Comparison of ENCODE assay signal across 15 cellular contexts in the genomic region with DNA sequence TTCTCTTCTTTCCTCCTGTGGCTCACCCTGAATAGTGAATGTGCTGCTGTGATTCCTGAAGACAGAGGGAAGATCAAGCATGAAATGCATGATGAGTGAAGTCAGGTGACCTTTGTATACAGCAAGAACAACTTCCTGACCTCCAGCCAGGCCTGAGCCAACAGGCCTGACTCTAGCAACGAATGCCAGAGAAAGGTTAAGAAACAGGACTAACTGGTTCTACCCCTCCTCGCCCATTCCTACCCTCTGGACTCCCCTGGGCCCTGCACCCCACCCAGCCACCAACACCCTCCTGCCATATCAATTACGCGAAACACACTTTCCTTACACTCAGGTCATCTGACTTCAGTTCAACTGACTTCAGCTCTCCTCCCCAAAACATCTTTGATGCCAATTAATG. TPM values are rescaled to one million over a fixed set of nuclear protein-coding genes. Genes with fewer than 3 reads are reported as not detected.
DNase-seq lines count a peak whose midpoint lies in the region; ATAC-seq and TF ChIP-seq lines count a peak whose summit lies in the region.
"Had no signal": no experiment of that assay in that cellular context is flagged by ENCODE, and none has a peak within 500 bp of the region (broad histone marks: within the 10 kb centered on the region; RNA-seq: fewer than 3 reads in every experiment).

No MANE protein-coding gene starts in this region.

- no peak overlapping the region for H3K4me2 ChIP-seq in smooth muscle cell

- H2AFZ ChIP-seq in smooth muscle cell (ENCODE audit: low read depth) = no peak overlapping the region

- H3F3A ChIP-seq in smooth muscle cell (ENCODE audit: low read depth) = no peaks in the 10 kb centered on the region

- H3K27ac Mint-ChIP-seq in immature natural killer cell = peak overlapping the region; percentile 24 to 88 (median 44)
- H3K27ac Mint-ChIP-seq in naive thymus-derived CD4-positive, alpha-beta T cell = peak overlapping the region in 2 of 9 donors; percentile 10 to 22

- H3K36me3 Mint-ChIP-seq in immature natural killer cell = peaks cover 6 to 25% (median 22%) of the 10 kb centered on the region in 3 donors
- H3K36me3 Mint-ChIP-seq in naive thymus-derived CD4-positive, alpha-beta T cell = peaks cover 0 to 40% (median 3%) of the 10 kb centered on the region in 5 donors

- H3K9me3 Mint-ChIP-seq in immature natural killer cell = no peaks in the 10 kb centered on the region
- peaks cover 0 to 6% (median 0%) of the 10 kb centered on the region in 11 donors for H3K9me3 Mint-ChIP-seq in naive thymus-derived CD4-positive, alpha-beta T cell

- POLR2A ChIA-PET in naive thymus-derived CD4-positive, alpha-beta T cell (lab: Charles Lee) = no interaction called here

- CTCF ChIA-PET in naive thymus-derived CD4-positive, alpha-beta T cell (lab: Charles Lee) = no interaction called here

- no peak overlapping the region for H3K9ac ChIP-seq in smooth muscle cell (ENCODE audit: low read depth)

- H3K79me2 ChIP-seq in smooth muscle cell (ENCODE audit: low read depth) = no peaks in the 10 kb centered on the region

- H3K36me3 ChIP-seq in RWPE2 (ENCODE audit: low read depth) = no peaks in the 10 kb centered on the region
- H3K36me3 ChIP-seq in smooth muscle cell (ENCODE audit: low read depth) = no peaks in the 10 kb centered on the region
- H3K36me3 ChIP-seq in naive thymus-derived CD4-positive, alpha-beta T cell (ENCODE audit: control insufficient read depth in 2 of 3, insufficient read depth in 3 of 3, low read length in 3 of 3) = no peaks in the 10 kb centered on the region

- intact Hi-C loops in naive thymus-derived CD4-positive, alpha-beta T cell (cut with micrococcal nuclease) = loop anchor here (5.0 to 10.0 kb wide), 6 partner anchors 73 to 1055 kb away; a partner anchor contains a TSS

- H3K4me1 ChIP-seq in RWPE2 (ENCODE audit: insufficient read depth, poor library complexity, severe bottlenecking) = peaks cover 36% of the 10 kb centered on the region
- no peaks in the 10 kb centered on the region for H3K4me1 ChIP-seq in smooth muscle cell (ENCODE audit: low read depth)
- peaks cover 21 to 31% of the 10 kb centered on the region in 2 donors for H3K4me1 ChIP-seq in naive thymus-derived CD4-positive, alpha-beta T cell (ENCODE audit: control insufficient read depth in 2 of 2, insufficient read depth in 2 of 2, low read length in 2 of 2)

- peaks cover 93 to 97% of the 10 kb centered on the region in 2 donors for H3K4me1 Mint-ChIP-seq in immature natural killer cell
- H3K4me1 Mint-ChIP-seq in naive thymus-derived CD4-positive, alpha-beta T cell = peaks cover 50 to 82% (median 64%) of the 10 kb centered on the region in 7 donors

- no peak for TF ChIP-seq CTCF in RWPE2 (IDR thresholded peaks at IDR 0.05; ENCODE audit: poor library complexity, severe bottlenecking)
- TF ChIP-seq CTCF in smooth muscle cell (IDR thresholded peaks at IDR 0.05; ENCODE audit: borderline replicate concordance, insufficient read depth, poor library complexity, severe bottlenecking) = no peak

- H3K27ac ChIP-seq in RWPE2 (ENCODE audit: poor library complexity, severe bottlenecking) (peak overlapping the region; percentile 54), smooth muscle cell (ENCODE audit: low read depth) (peak overlapping the region; percentile 42)
- H3K27ac ChIP-seq in naive thymus-derived CD4-positive, alpha-beta T cell (ENCODE audit: low read depth, low read length) = no peak overlapping the region
- H3K27ac ChIP-seq: 22Rv1 had no signal

- peak; percentile 18 for DNase-seq in DMS153 (lab: John Stamatoyannopoulos, UW)
- DNase-seq in DMS153 treated with DMSO at 0.1 percent for 48 hours (lab: John Stamatoyannopoulos, UW; ENCODE audit: unreplicated experiment) = no peak
- no peak for DNase-seq in RWPE2 (ENCODE audit: low spot score)
- DNase-seq in immature natural killer cell = no peak
- no peak for DNase-seq in smooth muscle cell (lab: John Stamatoyannopoulos, UW; ENCODE audit: unreplicated experiment)
- DNase-seq in NCI-H69 (lab: John Stamatoyannopoulos, UW) = no peak
- no peak for DNase-seq in naive thymus-derived CD4-positive, alpha-beta T cell
- DNase-seq: activated T-cell treated with anti-CD3 and anti-CD28 coated beads, Interleukin-2, amount 50 U/mL, for 1 hour; amygdala; dermis blood vessel endothelial cell; Kasumi-1; NCI-H1694 treated with DMSO at 0.1 percent for 48 hours had no signal

- no peaks in the 10 kb centered on the region for H4K20me1 ChIP-seq in smooth muscle cell (ENCODE audit: low read depth)

- no peaks in the 10 kb centered on the region for H3K27me3 ChIP-seq in RWPE2 (ENCODE audit: insufficient read depth, poor library complexity, severe bottlenecking)
- no peaks in the 10 kb centered on the region for H3K27me3 ChIP-seq in smooth muscle cell (ENCODE audit: low read depth)
- no peaks in the 10 kb centered on the region for H3K27me3 ChIP-seq in naive thymus-derived CD4-positive, alpha-beta T cell (ENCODE audit: control insufficient read depth in 2 of 2, insufficient read depth in 2 of 2, low read length in 2 of 2)

- ATAC-seq in RWPE2 (ENCODE audit: low read depth) = peak; percentile 43; the same call in 2 of the 3 replicates
- no peak for ATAC-seq in GM19463 (IDR thresholded peaks at IDR 0.05; ENCODE audit: unreplicated experiment)
- ATAC-seq in naive thymus-derived CD4-positive, alpha-beta T cell = no peak
- ATAC-seq: activated CD4-positive, CD25-positive, alpha-beta regulatory T cell treated with anti-CD3 and anti-CD28 coated beads, Interleukin-2, amount 50 U/mL, for 24 hours had no signal

- H3K9me3 ChIP-seq in RWPE2 (ENCODE audit: severe bottlenecking) = no peaks in the 10 kb centered on the region
- no peaks in the 10 kb centered on the region for H3K9me3 ChIP-seq in smooth muscle cell (replicated peaks; ENCODE audit: low read depth)
- H3K9me3 ChIP-seq in naive thymus-derived CD4-positive, alpha-beta T cell (ENCODE audit: control insufficient read depth in 2 of 3, low read length in 3 of 3) = no peaks in the 10 kb centered on the region

- peaks cover 2 to 12% (median 9%) of the 10 kb centered on the region in 3 donors for H3K27me3 Mint-ChIP-seq in immature natural killer cell (ENCODE audit: low read depth in 3 of 3)
- H3K27me3 Mint-ChIP-seq in naive thymus-derived CD4-positive, alpha-beta T cell = no peaks in the 10 kb centered on the region

- peak overlapping the region in 3 of 5 donors; percentile 8 to 45 (median 26) for H3K4me3 Mint-ChIP-seq in immature natural killer cell
- H3K4me3 Mint-ChIP-seq in naive thymus-derived CD4-positive, alpha-beta T cell = peak overlapping the region in 2 of 10 donors; percentile 11 to 19

- H3K4me3 ChIP-seq in RWPE2 (ENCODE audit: severe bottlenecking) = no peak overlapping the region
- no peak overlapping the region for H3K4me3 ChIP-seq in smooth muscle cell
- no peak overlapping the region for H3K4me3 ChIP-seq in naive thymus-derived CD4-positive, alpha-beta T cell (ENCODE audit: low read length)

- WGBS in smooth muscle cell (ENCODE audit: low lambda C conversion rate) = 53% methylated on average over 4 of the region's 4 CpGs

RNA-seq across cellular contexts. Expression of a gene that starts 4.9 kb away (rescaled TPM):
- polyA plus RNA-seq in immature natural killer cell (10 to 100 TPM; 32.3 to 66.8 (median 42.4) TPM), smooth muscle cell (6.7 and 8.9 TPM in 2 replicates)
- 11.8 and 12.2 TPM in 2 replicates for total RNA-seq in smooth muscle cell
- 10 to 100 TPM in 3 of 5 experiments, 1 to 10 TPM in 2; 2.3 to 27.0 (median 10.7) TPM for total RNA-seq in naive thymus-derived CD4-positive, alpha-beta T cell
- 1 to 10 TPM; 3.6 to 4.6 TPM for polyA plus RNA-seq in naive thymus-derived CD4-positive, alpha-beta T cell
